In the genomic region with DNA sequence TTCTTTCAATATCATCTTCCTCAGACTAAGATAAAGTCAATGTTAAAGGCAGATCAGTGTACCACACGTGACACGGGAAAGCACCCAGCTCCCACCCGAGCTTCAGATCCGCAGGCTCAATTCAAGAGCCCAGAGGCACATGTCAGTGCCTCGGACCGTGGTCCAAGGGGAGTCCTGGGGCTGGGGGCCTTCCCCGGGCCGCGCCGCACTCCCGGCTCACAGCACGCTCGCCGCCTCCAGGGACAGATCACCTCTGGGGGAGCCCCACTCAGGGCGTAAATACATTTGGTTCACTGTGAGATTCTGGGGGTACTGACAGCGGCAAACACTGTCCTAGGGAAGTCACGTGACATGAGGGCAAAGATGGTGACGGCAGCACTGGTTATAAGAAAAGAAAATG, we compare ENCODE assay signal across 1 cellular context.
TF ChIP-seq lines count a peak whose summit lies in the region.

No MANE protein-coding gene starts in this region.

TF ChIP-seq in WTC11, 78 proteins besides CTCF, POLR2A, EP300 and RAD21 (continued from another document):
- TF ChIP-seq, protein P1, sequence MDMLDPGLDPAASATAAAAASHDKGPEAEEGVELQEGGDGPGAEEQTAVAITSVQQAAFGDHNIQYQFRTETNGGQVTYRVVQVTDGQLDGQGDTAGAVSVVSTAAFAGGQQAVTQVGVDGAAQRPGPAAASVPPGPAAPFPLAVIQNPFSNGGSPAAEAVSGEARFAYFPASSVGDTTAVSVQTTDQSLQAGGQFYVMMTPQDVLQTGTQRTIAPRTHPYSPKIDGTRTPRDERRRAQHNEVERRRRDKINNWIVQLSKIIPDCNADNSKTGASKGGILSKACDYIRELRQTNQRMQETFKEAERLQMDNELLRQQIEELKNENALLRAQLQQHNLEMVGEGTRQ (CRISPR knock-in tag; IDR thresholded peaks at IDR 0.05), result no peak
- TF ChIP-seq ZNF423 (CRISPR knock-in tag; IDR thresholded peaks at IDR 0.05), result no peak
TF ChIP-seq in WTC11: peak in this region for 0.
